8 cellular contexts compared by ENCODE assay signal in the genomic region with DNA sequence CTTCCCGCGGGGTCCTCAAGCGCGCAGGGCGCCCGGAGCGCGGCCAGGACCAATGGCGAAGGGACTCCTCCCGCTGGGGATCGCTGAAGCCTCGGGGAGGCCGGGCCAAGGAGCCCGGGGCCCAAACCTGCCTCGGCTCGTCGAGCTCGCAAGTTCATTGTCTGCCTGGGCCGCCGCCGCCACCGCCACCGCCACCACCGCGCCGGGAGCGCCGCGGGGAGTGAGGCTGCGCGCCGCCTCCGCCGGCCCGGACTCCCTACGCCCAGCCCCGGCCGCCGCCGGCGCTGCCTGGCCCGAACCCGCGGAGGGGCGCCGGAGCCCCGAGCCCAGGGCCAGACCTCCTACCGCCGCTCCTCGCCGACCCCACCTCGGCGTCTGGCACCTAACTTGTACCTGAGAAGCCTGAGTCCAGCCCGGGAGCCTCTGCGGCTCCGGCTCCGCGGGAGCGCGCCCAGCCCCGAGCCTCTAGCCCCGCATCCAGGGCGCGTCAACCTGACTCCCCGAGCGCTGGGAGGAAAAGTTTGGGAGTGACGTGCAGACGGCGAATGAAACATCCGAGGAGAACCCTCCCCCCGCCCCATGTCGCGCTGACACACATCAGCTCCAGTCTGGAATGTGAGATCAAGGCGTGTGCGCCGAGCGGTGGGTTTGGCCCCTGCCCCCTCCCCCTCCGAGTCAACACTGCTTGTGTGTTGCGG. TPM values are rescaled to one million over a fixed set of nuclear protein-coding genes. Genes with fewer than 3 reads are reported as not detected.
A peak's percentile ranks its signal among the peaks of the same experiment; 100 is the strongest.
DNase-seq lines count a peak whose midpoint lies in the region; ATAC-seq and TF ChIP-seq lines count a peak whose summit lies in the region.

TSS of gene CHST15 (minus strand) at position 523 of the 698 bp plus-strand sequence. CDS start 47,386 bp downstream, outside the sequence.

- DNase-seq in dermis microvascular lymphatic vessel endothelial cell (ENCODE audit: low read depth in 2 of 2) (peak; percentile 56 to 78), lower lobe of right lung (peak; percentile 65), DMS153 (lab: John Stamatoyannopoulos, UW) (no peak)
- no peak for DNase-seq in stimulated activated CD4-positive, alpha-beta T cell treated with anti-CD3 and anti-CD28 coated beads, Interleukin-1b, Interleukin-23, amount 100 ng/mL, for 48 hours

- H3K9me2 ChIP-seq in OCI-LY1 (ENCODE audit: low read depth, low read length): no peaks in the 10 kb centered on the region

- H3K9ac ChIP-seq in OCI-LY1 (ENCODE audit: low read length): peak within 1 kb of the TSS; percentile 74
- peak within 1 kb of the TSS in 4 of 5 donors; percentile 53 to 70 (median 60) for H3K9ac ChIP-seq in subcutaneous abdominal adipose tissue (ENCODE audit: low read length in 5 of 5)

- H3F3A ChIP-seq in OCI-LY1 (ENCODE audit: insufficient read depth, low read length): no peaks in the 10 kb centered on the region

- no peak for TF ChIP-seq CTCF in OCI-LY1 (IDR thresholded peaks at IDR 0.05; ENCODE audit: low read length)
- no peak for TF ChIP-seq CTCF in lower lobe of right lung (IDR thresholded peaks at IDR 0.05)

- H3K36me3 ChIP-seq in ACC112 (ENCODE audit: insufficient read depth, low read length) (no peaks in the 10 kb centered on the region), OCI-LY1 (ENCODE audit: insufficient read depth, low read length) (peaks cover 10% of the 10 kb centered on the region; the same call in 1 of the 2 replicates), lower lobe of right lung (no peaks in the 10 kb centered on the region), subcutaneous abdominal adipose tissue (ENCODE audit: control insufficient read depth in 5 of 5, insufficient read depth in 5 of 5, low read length in 5 of 5) (no peaks in the 10 kb centered on the region)

- peak within 1 kb of the TSS; percentile 42 for H2AFZ ChIP-seq in ACC112 (ENCODE audit: low read length, unreplicated experiment)
- H2AFZ ChIP-seq in OCI-LY1 (ENCODE audit: low read length): no peak within 1 kb of the TSS

- H3K79me2 ChIP-seq in ACC112 (ENCODE audit: control insufficient read depth, insufficient read depth, low read length, unreplicated experiment) (no peaks in the 10 kb centered on the region), OCI-LY1 (ENCODE audit: insufficient read depth, low read length) (no peaks in the 10 kb centered on the region)

- H3K4me3 ChIP-seq in ACC112 (ENCODE audit: low read depth, low read length) (peak within 1 kb of the TSS; percentile 80), OCI-LY1 (ENCODE audit: low read depth, low read length, poor library complexity, severe bottlenecking) (peak within 1 kb of the TSS; percentile 67), lower lobe of right lung (peak within 1 kb of the TSS; percentile 70), subcutaneous abdominal adipose tissue (ENCODE audit: low read depth in 1 of 5, low read length in 5 of 5) (peak within 1 kb of the TSS; percentile 43 to 78 (median 70))

- H4K20me1 ChIP-seq in OCI-LY1 (ENCODE audit: insufficient read depth, low read length): no peaks in the 10 kb centered on the region

- H3K27me3 ChIP-seq in ACC112 (ENCODE audit: insufficient read depth, low read length): peaks cover 89% of the 10 kb centered on the region
- H3K27me3 ChIP-seq in OCI-LY1 (ENCODE audit: insufficient read depth, low read length): no peaks in the 10 kb centered on the region; the same call in 1 of the 2 replicates
- no peaks in the 10 kb centered on the region for H3K27me3 ChIP-seq in lower lobe of right lung (ENCODE audit: low read depth)
- peaks cover 0 to 21% (median 11%) of the 10 kb centered on the region in 5 donors for H3K27me3 ChIP-seq in subcutaneous abdominal adipose tissue (ENCODE audit: control insufficient read depth in 5 of 5, insufficient read depth in 4 of 5, low read length in 5 of 5)

- H3K9me3 ChIP-seq in OCI-LY1 (ENCODE audit: low read length) (no peaks in the 10 kb centered on the region), lower lobe of right lung (peaks cover 6% of the 10 kb centered on the region), subcutaneous abdominal adipose tissue (ENCODE audit: control insufficient read depth in 5 of 5, low read length in 5 of 5) (peaks cover 3 to 6% (median 5%) of the 10 kb centered on the region in 5 donors)

- peak within 1 kb of the TSS; percentile 75 for H3K4me2 ChIP-seq in OCI-LY1 (ENCODE audit: low read length)

- intact Hi-C loops in lower lobe of right lung (cut with DNase I): no loop called here

- no peak within 1 kb of the TSS for H3K27ac ChIP-seq in ACC112 (ENCODE audit: low read depth, low read length)
- peak within 1 kb of the TSS; percentile 40 for H3K27ac ChIP-seq in OCI-LY1 (ENCODE audit: low read depth, low read length, poor library complexity, severe bottlenecking)
- H3K27ac ChIP-seq in lower lobe of right lung: peak within 1 kb of the TSS; percentile 86
- H3K27ac ChIP-seq in subcutaneous abdominal adipose tissue (ENCODE audit: low read depth, low read length): peak within 1 kb of the TSS; percentile 57

- peak; percentile 16 for ATAC-seq in GM18909 (IDR thresholded peaks at IDR 0.05; ENCODE audit: poor library complexity, unreplicated experiment)
- ATAC-seq in lower lobe of right lung: peak; percentile 46 to 59

- H3K4me1 ChIP-seq in ACC112 (ENCODE audit: control insufficient read depth, insufficient read depth, low read length, unreplicated experiment) (no peaks in the 10 kb centered on the region), OCI-LY1 (ENCODE audit: insufficient read depth, low read length, severe bottlenecking) (peaks cover 56% of the 10 kb centered on the region), lower lobe of right lung (peaks cover 55% of the 10 kb centered on the region), subcutaneous abdominal adipose tissue (ENCODE audit: control insufficient read depth in 5 of 5, insufficient read depth in 5 of 5, low read length in 5 of 5) (peaks cover 0 to 42% (median 32%) of the 10 kb centered on the region in 5 donors)

RNA-seq across cellular contexts. Expression of gene CHST15, which starts in this region (rescaled TPM):
- total RNA-seq in dermis microvascular lymphatic vessel endothelial cell (72.9 and 114 TPM in 2 replicates), lower lobe of right lung (36.5 TPM)

Comparison
In these comparisons a context has a peak if more than half of its experiments do, and no peak if none do; other contexts are left out.
1. DNase-seq: peak in dermis microvascular lymphatic vessel endothelial cell (2 of 2) and lower lobe of right lung (single experiment); none in DMS153 (single experiment) and stimulated activated CD4-positive, alpha-beta T cell treated with anti-CD3 and anti-CD28 coated beads, Interleukin-1b, Interleukin-23, amount 100 ng/mL, for 48 hours (single experiment).
2. Peak in every context shown above with its lines, with median percentiles within 50 percentile points of each other: H3K4me3 ChIP-seq.